8 cellular contexts compared by ENCODE assay signal in genomic region chr6:39917329-39917728, GRCh38.
"Had no signal": no experiment of that assay in that cellular context is flagged by ENCODE, and none has a peak within 500 bp of the region (broad histone marks: within the 10 kb centered on the region; RNA-seq: fewer than 3 reads in every experiment).

No MANE protein-coding gene starts in this region.

- H3K4me3 Mint-ChIP-seq: H9 had no signal

- DNase-seq: GM23248, HCEC 1CT, IMR-90, KBM-7 had no signal

- FAIRE-seq: H1, H54, HTR-8/SVneo had no signal

- H3K27ac Mint-ChIP-seq: H9 had no signal

- H2AFZ ChIP-seq: GM23248 had no signal

- H3K27ac ChIP-seq: GM23248 had no signal

- H3K9me3 Mint-ChIP-seq: H9 had no signal

- H3K4me3 ChIP-seq: GM23248 had no signal

- H3K9ac ChIP-seq: GM23248 had no signal
